9 cellular contexts compared by ENCODE assay signal in genomic region chr17:49723423-49723822, GRCh38. TPM values are rescaled to one million over a fixed set of nuclear protein-coding genes. Genes with fewer than 3 reads are reported as not detected.
DNase-seq lines count a peak whose midpoint lies in the region; ATAC-seq and TF ChIP-seq lines count a peak whose summit lies in the region.
"Had no signal": no experiment of that assay in that cellular context is flagged by ENCODE, and none has a peak within 500 bp of the region (broad histone marks: within the 10 kb centered on the region; RNA-seq: fewer than 3 reads in every experiment).

No MANE protein-coding gene starts in this region.

- peak overlapping the region; percentile 72 for H3K27ac Mint-ChIP-seq in activated T-helper 17 cell treated with anti-CD3 and anti-CD28 coated beads, Interleukin-2, amount 50 U/mL, for 72 hours

- no peaks in the 10 kb centered on the region for H3K4me1 ChIP-seq in IMR-90 (ENCODE audit: control insufficient read depth, insufficient read depth, low read length)
- peaks cover 26 to 30% (median 27%) of the 10 kb centered on the region in 3 donors for H3K4me1 ChIP-seq in skeletal muscle tissue (ENCODE audit: control insufficient read depth in 3 of 3, insufficient read depth in 3 of 3, low read length in 3 of 3)

- no peaks in the 10 kb centered on the region for H3K9me1 ChIP-seq in IMR-90 (ENCODE audit: insufficient read depth, low read length)

- H3K79me1 ChIP-seq in IMR-90 (ENCODE audit: low read depth in 1 of 2, low read length in 2 of 2) = no peaks in the 10 kb centered on the region

- no peaks in the 10 kb centered on the region for H3K9me3 Mint-ChIP-seq in activated T-helper 17 cell treated with anti-CD3 and anti-CD28 coated beads, Interleukin-2, amount 50 U/mL, for 72 hours

- no peak overlapping the region for H3K4me2 ChIP-seq in IMR-90 (ENCODE audit: low read depth, low read length)

- dilution Hi-C loops in IMR-90 (cut with HindIII; ENCODE audit: low sequenced_read_pairs, unreplicated experiment) = no loop called here

- no peak for TF ChIP-seq CTCF in IMR-90 (conservative IDR thresholded peaks at IDR 0.05; ENCODE audit: low read depth, low read length)
- TF ChIP-seq CTCF in brain microvascular endothelial cell (IDR thresholded peaks at IDR 0.05; ENCODE audit: low read depth, low read length, missing control alignments) = no peak

- no peaks in the 10 kb centered on the region for H3K9me3 ChIP-seq in IMR-90 (ENCODE audit: control insufficient read depth, insufficient read depth, low read length)
- no peaks in the 10 kb centered on the region for H3K9me3 ChIP-seq in skeletal muscle tissue (ENCODE audit: control insufficient read depth in 3 of 3, low read length in 3 of 3)

- TF ChIP-seq POLR2A in IMR-90 (IDR thresholded peaks at IDR 0.05; ENCODE audit: low read depth, low read length) = no peak

- H2BK20ac ChIP-seq in IMR-90 (ENCODE audit: low read depth, low read length) = no peak overlapping the region

- H4K8ac ChIP-seq in IMR-90 (ENCODE audit: low read depth in 2 of 2, low read length in 2 of 2) = no peak overlapping the region

- WGBS in IMR-90 (ENCODE audit: extremely low coverage in 2 of 2, insufficient read length in 1 of 2), 2 experiments = no CpG with 5 or more reads among the region's 8 CpGs

- H3K27me3 Mint-ChIP-seq in activated T-helper 17 cell treated with anti-CD3 and anti-CD28 coated beads, Interleukin-2, amount 50 U/mL, for 72 hours = no peaks in the 10 kb centered on the region

- H3K9ac ChIP-seq in IMR-90 (ENCODE audit: low read depth, low read length) (no peak overlapping the region), skeletal muscle tissue (ENCODE audit: low read depth in 1 of 3, low read length in 3 of 3) (no peak overlapping the region)

- no peak overlapping the region for H4K5ac ChIP-seq in IMR-90 (ENCODE audit: low read depth, low read length)

- DNase-seq in IMR-90 (no peak), left kidney (ENCODE audit: low read depth, low spot score) (peak; percentile 67), brain microvascular endothelial cell (no peak), SHP77 treated with DMSO at 0.1 percent for 48 hours (lab: John Stamatoyannopoulos, UW) (no peak)

- no peak overlapping the region for H3K23ac ChIP-seq in IMR-90 (ENCODE audit: low read depth, low read length)

- no TSS peak for BruUV-seq in IMR-90 (replicated peaks; lab: Mats Ljungman, UMichigan)

- no peaks in the 10 kb centered on the region for H4K20me1 ChIP-seq in IMR-90 (ENCODE audit: insufficient read depth, low read length)

- intact Hi-C loops in IMR-90 (cut with micrococcal nuclease) = no loop called here

- H3K36me3 ChIP-seq in IMR-90 (ENCODE audit: control insufficient read depth, insufficient read depth, low read length) (no peaks in the 10 kb centered on the region; the same call in 1 of the 2 replicates), skeletal muscle tissue (ENCODE audit: control insufficient read depth in 3 of 3, insufficient read depth in 3 of 3, low read length in 3 of 3) (peaks cover 4 to 10% (median 6%) of the 10 kb centered on the region in 3 donors), brain microvascular endothelial cell (replicated peaks) (no peaks in the 10 kb centered on the region)

- no peak for TF ChIP-seq RAD21 in IMR-90 (IDR thresholded peaks at IDR 0.05; ENCODE audit: low read length)

- POLR2A ChIA-PET in IMR-90 (lab: Charles Lee; ENCODE audit: unreplicated experiment) = no interaction called here

- no peak overlapping the region for H2AK5ac ChIP-seq in IMR-90 (ENCODE audit: low read depth, low read length)

- no peak overlapping the region for H2AK9ac ChIP-seq in IMR-90 (replicated peaks; ENCODE audit: low read depth, low read length, poor library complexity)

- H3K18ac ChIP-seq in IMR-90 (ENCODE audit: low read depth, low read length) = no peak overlapping the region

- H3K14ac ChIP-seq in IMR-90 (replicated peaks; ENCODE audit: low read depth, low read length) = no peak overlapping the region

- no peak overlapping the region for H3K56ac ChIP-seq in IMR-90 (ENCODE audit: extremely low read depth, insufficient read depth, low read length)

- CTCF ChIA-PET in IMR-90 (lab: Yijun Ruan, JAX) = no interaction called here

- H3K4me3 Mint-ChIP-seq in activated T-helper 17 cell treated with anti-CD3 and anti-CD28 coated beads, Interleukin-2, amount 50 U/mL, for 72 hours = no peak overlapping the region

- H2BK15ac ChIP-seq in IMR-90 (ENCODE audit: low read depth, low read length) = no peak overlapping the region

- in situ Hi-C loops in IMR-90 (cut with MboI; ENCODE audit: low sequenced_read_pairs) = no loop called here
- in situ Hi-C loops in brain microvascular endothelial cell (cut with HindIII; ENCODE audit: low pct_ligation_motif_present, low sequenced_read_pairs) = no loop called here

- peaks cover 11% of the 10 kb centered on the region for H3K4me1 Mint-ChIP-seq in activated T-helper 17 cell treated with anti-CD3 and anti-CD28 coated beads, Interleukin-2, amount 50 U/mL, for 72 hours

- no peak overlapping the region for H3K27ac ChIP-seq in IMR-90 (ENCODE audit: insufficient read depth, low read length)
- H3K27ac ChIP-seq in skeletal muscle tissue (ENCODE audit: low read depth, low read length) = peak overlapping the region; percentile 62
- H3K27ac ChIP-seq in brain microvascular endothelial cell = no peak overlapping the region

- H4K91ac ChIP-seq in IMR-90 (ENCODE audit: insufficient read depth, low read depth, low read length) = no peak overlapping the region

- H3K36me3 Mint-ChIP-seq in activated T-helper 17 cell treated with anti-CD3 and anti-CD28 coated beads, Interleukin-2, amount 50 U/mL, for 72 hours (ENCODE audit: low read depth) = peaks cover 79% of the 10 kb centered on the region

- ATAC-seq in IMR-90 (ENCODE audit: low read depth) (no peak), HG03469 (IDR thresholded peaks at IDR 0.05; ENCODE audit: unreplicated experiment) (no peak), HG03460 (IDR thresholded peaks at IDR 0.05; ENCODE audit: unreplicated experiment) (no peak)
- ATAC-seq in activated T-helper 17 cell treated with anti-CD3 and anti-CD28 coated beads, Interleukin-2, amount 50 U/mL, for 72 hours (replicated peaks) = no peak
- ATAC-seq: K562 had no signal

- peak overlapping the region; percentile 27 for H2AFZ ChIP-seq in IMR-90 (replicated peaks; ENCODE audit: low read length, poor library complexity)

- H3K4me3 ChIP-seq in IMR-90 (ENCODE audit: insufficient read depth, low read depth, low read length) (no peak overlapping the region), skeletal muscle tissue (ENCODE audit: low read length in 3 of 3) (no peak overlapping the region), brain microvascular endothelial cell (ENCODE audit: low read depth, low read length) (no peak overlapping the region)
- H3K4me3 ChIP-seq: K562 had no signal

- no peak overlapping the region for H2BK120ac ChIP-seq in IMR-90 (ENCODE audit: low read depth, low read length)

- H3K4ac ChIP-seq in IMR-90 (ENCODE audit: low read depth, low read length) = no peak overlapping the region

- H2BK5ac ChIP-seq in IMR-90 (ENCODE audit: low read depth, low read length, poor library complexity, severe bottlenecking) = no peak overlapping the region

- H3K27me3 ChIP-seq in IMR-90 (ENCODE audit: control insufficient read depth, insufficient read depth, low read length) (no peaks in the 10 kb centered on the region), skeletal muscle tissue (ENCODE audit: control insufficient read depth in 3 of 3, insufficient read depth in 3 of 3, low read length in 3 of 3) (no peaks in the 10 kb centered on the region), brain microvascular endothelial cell (replicated peaks) (no peaks in the 10 kb centered on the region)

TF ChIP-seq in IMR-90, 13 proteins besides CTCF, POLR2A, EP300 and RAD21:
- TF ChIP-seq MXI1 (IDR thresholded peaks at IDR 0.05; ENCODE audit: borderline replicate concordance, low read depth, low read length) = no peak
- no peak for TF ChIP-seq ELK1 (IDR thresholded peaks at IDR 0.05; ENCODE audit: borderline replicate concordance, low read depth, low read length)
- TF ChIP-seq RFX5 (IDR thresholded peaks at IDR 0.05; ENCODE audit: low read depth, low read length) = no peak

RNA-seq across cellular contexts. Expression of gene SLC35B1, which starts 15.7 kb away (rescaled TPM):
- total RNA-seq in IMR-90 (2012; rRNA removed) (66.9 and 86.2 TPM in 2 replicates), skeletal muscle tissue (48.0 TPM)
- polyA plus RNA-seq in IMR-90 (2012; rRNA removed) = 65.5 and 66.4 TPM in 2 replicates
- polyA plus RNA-seq in IMR-90 (2012; cell fraction: cytosol; rRNA removed) = 39.6 and 67.3 TPM in 2 replicates
- 24.1 and 65.4 TPM in 2 replicates for polyA plus RNA-seq in IMR-90 (2012; cell fraction: nucleus; rRNA removed; ENCODE audit: low replicate concordance)
- total RNA-seq in activated T-helper 17 cell treated with anti-CD3 and anti-CD28 coated beads, Interleukin-2, amount 50 U/mL, for 72 hours = 10 to 100 TPM; 29.1 to 60.9 TPM

RNA-seq across cellular contexts. Expression of gene FAM117A, which starts 40.5 kb away (rescaled TPM):
- 0.56 and 0.72 TPM in 2 replicates for total RNA-seq in IMR-90 (2012; rRNA removed)
- 3.4 and 4.5 TPM in 2 replicates for polyA plus RNA-seq in IMR-90 (2012; rRNA removed)
- polyA plus RNA-seq in IMR-90 (2012; cell fraction: cytosol; rRNA removed) = 2.4 and 4.4 TPM in 2 replicates
- polyA plus RNA-seq in IMR-90 (2012; cell fraction: nucleus; rRNA removed; ENCODE audit: low replicate concordance) = 3.8 and 6.4 TPM in 2 replicates
- 10 to 100 TPM; 25.8 TPM for total RNA-seq in activated T-helper 17 cell treated with anti-CD3 and anti-CD28 coated beads, Interleukin-2, amount 50 U/mL, for 72 hours
- 5.2 TPM for total RNA-seq in skeletal muscle tissue

RNA-seq across cellular contexts. Expression of gene SPOP, which starts 45.5 kb away (rescaled TPM):
- total RNA-seq in IMR-90 (2012; rRNA removed) = 47.5 and 56.9 TPM in 2 replicates
- polyA plus RNA-seq in IMR-90 (2012; rRNA removed) = 24.9 and 32.0 TPM in 2 replicates
- polyA plus RNA-seq in IMR-90 (2012; cell fraction: cytosol; rRNA removed) = 16.5 and 26.0 TPM in 2 replicates
- polyA plus RNA-seq in IMR-90 (2012; cell fraction: nucleus; rRNA removed; ENCODE audit: low replicate concordance) = 30.3 and 35.4 TPM in 2 replicates
- 10 to 100 TPM; 62.3 to 66.8 TPM for total RNA-seq in activated T-helper 17 cell treated with anti-CD3 and anti-CD28 coated beads, Interleukin-2, amount 50 U/mL, for 72 hours
- total RNA-seq in skeletal muscle tissue = 61.6 TPM
